1 cellular context compared by ENCODE assay signal in the genomic region with DNA sequence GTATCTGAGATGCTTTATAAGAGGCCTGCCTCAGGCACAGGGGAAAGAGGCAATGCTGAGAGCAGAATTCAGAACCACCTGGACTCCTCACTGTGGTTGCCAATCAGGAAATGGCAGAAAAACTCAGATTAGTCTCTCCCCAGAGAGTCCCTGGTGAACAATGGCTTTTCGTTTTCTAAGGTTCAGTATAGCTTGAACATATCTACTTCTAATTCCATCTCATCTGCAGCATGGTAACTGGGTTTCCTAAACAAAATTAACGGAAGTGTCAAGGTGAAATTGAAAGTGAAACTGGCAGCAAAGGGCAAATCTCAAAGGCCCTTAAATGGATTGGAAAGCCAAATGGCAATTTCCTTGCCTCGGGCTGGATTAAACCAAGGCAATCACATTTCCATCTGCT.
TF ChIP-seq lines count a peak whose summit lies in the region.

No MANE protein-coding gene starts in this region.

TF ChIP-seq in H1, 55 proteins besides CTCF, POLR2A, EP300 and RAD21:
- TF ChIP-seq BACH1 (IDR thresholded peaks at IDR 0.05; ENCODE audit: low read length), result no peak
- TF ChIP-seq NANOG (IDR thresholded peaks at IDR 0.05; ENCODE audit: insufficient read depth, low read depth, low read length, poor library complexity, severe bottlenecking), result no peak
- no peak for TF ChIP-seq FOSL1 (IDR thresholded peaks at IDR 0.05; ENCODE audit: insufficient read depth, low read depth, low read length)
- TF ChIP-seq, protein P1, sequence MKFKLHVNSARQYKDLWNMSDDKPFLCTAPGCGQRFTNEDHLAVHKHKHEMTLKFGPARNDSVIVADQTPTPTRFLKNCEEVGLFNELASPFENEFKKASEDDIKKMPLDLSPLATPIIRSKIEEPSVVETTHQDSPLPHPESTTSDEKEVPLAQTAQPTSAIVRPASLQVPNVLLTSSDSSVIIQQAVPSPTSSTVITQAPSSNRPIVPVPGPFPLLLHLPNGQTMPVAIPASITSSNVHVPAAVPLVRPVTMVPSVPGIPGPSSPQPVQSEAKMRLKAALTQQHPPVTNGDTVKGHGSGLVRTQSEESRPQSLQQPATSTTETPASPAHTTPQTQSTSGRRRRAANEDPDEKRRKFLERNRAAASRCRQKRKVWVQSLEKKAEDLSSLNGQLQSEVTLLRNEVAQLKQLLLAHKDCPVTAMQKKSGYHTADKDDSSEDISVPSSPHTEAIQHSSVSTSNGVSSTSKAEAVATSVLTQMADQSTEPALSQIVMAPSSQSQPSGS (IDR thresholded peaks at IDR 0.05; ENCODE audit: low read length), result no peak
- TF ChIP-seq TAF1 (IDR thresholded peaks at IDR 0.05; ENCODE audit: low read depth, low read length), result no peak
- TF ChIP-seq SP1 (IDR thresholded peaks at IDR 0.05; ENCODE audit: low read depth, low read length), result no peak
- no peak for TF ChIP-seq SAP30 (IDR thresholded peaks at IDR 0.05; ENCODE audit: insufficient read depth, insufficient replicate concordance, low read length)
